In genomic region chr7:155645652-155646051, GRCh38 we compare ENCODE assay signal across 8 cellular contexts. TPM values are rescaled to one million over a fixed set of nuclear protein-coding genes. Genes with fewer than 3 reads are reported as not detected.
A peak's percentile ranks its signal among the peaks of the same experiment; 100 is the strongest.
DNase-seq lines count a peak whose midpoint lies in the region; ATAC-seq and TF ChIP-seq lines count a peak whose summit lies in the region.

No MANE protein-coding gene starts in this region.

- ATAC-seq in natural killer cell treated with Interleukin-12 subunit alpha and Interleukin-12 subunit beta and Interleukin-15 and Interleukin-18, amount 100 ng/mL, for 72 hours, result no peak
- ATAC-seq in HG03378 (IDR thresholded peaks at IDR 0.05; ENCODE audit: unreplicated experiment), result no peak

- H3K4me3 Mint-ChIP-seq in natural killer cell treated with Interleukin-12 subunit alpha and Interleukin-12 subunit beta and Interleukin-15 and Interleukin-18, amount 100 ng/mL, for 72 hours, result peak overlapping the region; percentile 100

- peak overlapping the region; percentile 94 to 100 for H3K27ac Mint-ChIP-seq in natural killer cell treated with Interleukin-12 subunit alpha and Interleukin-12 subunit beta and Interleukin-15 and Interleukin-18, amount 100 ng/mL, for 72 hours

- H3K36me3 Mint-ChIP-seq in natural killer cell treated with Interleukin-12 subunit alpha and Interleukin-12 subunit beta and Interleukin-15 and Interleukin-18, amount 100 ng/mL, for 72 hours, result peaks cover 39% of the 10 kb centered on the region

- H3K27ac ChIP-seq in coronary artery, result no peak overlapping the region

- H3K4me3 ChIP-seq in AG10803 (ENCODE audit: low read length) (peak overlapping the region; percentile 96), coronary artery (peak overlapping the region; percentile 96)
- H3K4me3 ChIP-seq in Jurkat, Clone E6-1 (ENCODE audit: low read length), result peak overlapping the region; percentile 96

- TF ChIP-seq CTCF in AG10803 (conservative IDR thresholded peaks at IDR 0.05; ENCODE audit: low read length), result no peak
- no peak for TF ChIP-seq CTCF in coronary artery (IDR thresholded peaks at IDR 0.05)

- DNase-seq in AG10803 (ENCODE audit: low read depth) (peak; percentile 29), coronary artery (ENCODE audit: low spot score) (no peak), NCI-H524 (lab: John Stamatoyannopoulos, UW) (no peak), ureter (ENCODE audit: low spot score) (no peak), 8988T (no peak)
- no peak for DNase-seq in Jurkat, Clone E6-1 (ENCODE audit: low read depth, low spot score)
- no peak for DNase-seq in natural killer cell treated with Interleukin-12 subunit alpha and Interleukin-12 subunit beta and Interleukin-15 and Interleukin-18, amount 100 ng/mL, for 72 hours (ENCODE audit: low spot score)

- peaks cover 41 to 61% of the 10 kb centered on the region in 2 donors for H3K4me1 Mint-ChIP-seq in natural killer cell treated with Interleukin-12 subunit alpha and Interleukin-12 subunit beta and Interleukin-15 and Interleukin-18, amount 100 ng/mL, for 72 hours (ENCODE audit: low read depth in 2 of 2)

- peaks cover 5% of the 10 kb centered on the region for H3K9me3 Mint-ChIP-seq in natural killer cell treated with Interleukin-12 subunit alpha and Interleukin-12 subunit beta and Interleukin-15 and Interleukin-18, amount 100 ng/mL, for 72 hours

- H3K27me3 Mint-ChIP-seq in natural killer cell treated with Interleukin-12 subunit alpha and Interleukin-12 subunit beta and Interleukin-15 and Interleukin-18, amount 100 ng/mL, for 72 hours, result no peaks in the 10 kb centered on the region

RNA-seq across cellular contexts. Expression of gene RBM33, which starts 1.2 kb away (rescaled TPM):
- 27.0 TPM for polyA plus RNA-seq in Jurkat, Clone E6-1 (2012; ENCODE audit: insufficient read depth, insufficient read length)
- total RNA-seq in natural killer cell treated with Interleukin-12 subunit alpha and Interleukin-12 subunit beta and Interleukin-15 and Interleukin-18, amount 100 ng/mL, for 72 hours, result 100 to 1,000 TPM in 1 of 2 donors, 10 to 100 TPM in 1; 82.3 to 128 TPM
- total RNA-seq in ureter, result 70.8 TPM
